In genomic region chrX:154388094-154388493, GRCh38 we compare ENCODE assay signal across 6 cellular contexts. TPM values are rescaled to one million over a fixed set of nuclear protein-coding genes. Genes with fewer than 3 reads are reported as not detected.
DNase-seq lines count a peak whose midpoint lies in the region; ATAC-seq and TF ChIP-seq lines count a peak whose summit lies in the region.
"Not testable (repeated sequence)": the region's sequence is repeated elsewhere in the genome, so short reads cannot be mapped to it uniquely, and the experiment has no call there.

No MANE protein-coding gene starts in this region.

- not testable (repeated sequence) for H3K9me3 ChIP-seq in CD4-positive, CD25-positive, alpha-beta regulatory T cell (ENCODE audit: control insufficient read depth in 2 of 2, low read length in 2 of 2)

- not testable (repeated sequence) for H3K27ac Mint-ChIP-seq in CD4-positive, CD25-positive, alpha-beta regulatory T cell; activated B cell treated with CpG ODN at 0.5 μM for 24 hours; naive thymus-derived CD8-positive, alpha-beta T cell

- not testable (repeated sequence) for H3K4me3 ChIP-seq in CD4-positive, CD25-positive, alpha-beta regulatory T cell (ENCODE audit: low read depth, low read length)

- H3K4me3 Mint-ChIP-seq in CD4-positive, CD25-positive, alpha-beta regulatory T cell; activated B cell treated with CpG ODN at 0.5 μM for 24 hours; naive thymus-derived CD8-positive, alpha-beta T cell: not testable (repeated sequence)

- POLR2A ChIA-PET in activated B cell treated with CpG ODN at 0.5 μM for 24 hours (lab: Charles Lee); naive thymus-derived CD8-positive, alpha-beta T cell (lab: Charles Lee): not testable (repeated sequence)

- CTCF ChIA-PET in activated B cell treated with CpG ODN at 0.5 μM for 24 hours (lab: Charles Lee), result not testable (repeated sequence)

- intact Hi-C loops in activated B cell treated with CpG ODN at 0.5 μM for 24 hours (cut with micrococcal nuclease), result not testable (repeated sequence)

- H3K27me3 ChIP-seq in CD4-positive, CD25-positive, alpha-beta regulatory T cell (ENCODE audit: control insufficient read depth, insufficient read depth, low read length), result not testable (repeated sequence)

- DNase-seq in CD4-positive, CD25-positive, alpha-beta regulatory T cell; activated B cell treated with CpG ODN at 0.5 μM for 24 hours; naive thymus-derived CD8-positive, alpha-beta T cell: not testable (repeated sequence)

- H3K27me3 Mint-ChIP-seq in CD4-positive, CD25-positive, alpha-beta regulatory T cell; activated B cell treated with CpG ODN at 0.5 μM for 24 hours; naive thymus-derived CD8-positive, alpha-beta T cell: not testable (repeated sequence)

- H3K9me3 Mint-ChIP-seq in CD4-positive, CD25-positive, alpha-beta regulatory T cell; activated B cell treated with CpG ODN at 0.5 μM for 24 hours; naive thymus-derived CD8-positive, alpha-beta T cell: not testable (repeated sequence)

- not testable (repeated sequence) for H3K36me3 Mint-ChIP-seq in CD4-positive, CD25-positive, alpha-beta regulatory T cell; activated B cell treated with CpG ODN at 0.5 μM for 24 hours (ENCODE audit: low read depth); naive thymus-derived CD8-positive, alpha-beta T cell

- peak; percentile 29 to 33 for ATAC-seq in CD4-positive, CD25-positive, alpha-beta regulatory T cell (ENCODE audit: low read depth in 2 of 2)
- ATAC-seq in GM21360 (IDR thresholded peaks at IDR 0.05; ENCODE audit: unreplicated experiment) (peak; percentile 27), HG03095 (IDR thresholded peaks at IDR 0.05; ENCODE audit: unreplicated experiment) (peak; percentile 30), activated B cell treated with CpG ODN at 0.5 μM for 24 hours (ENCODE audit: low read depth) (peak; percentile 23), esophagus mucosa (peak; percentile 55)
- ATAC-seq in naive thymus-derived CD8-positive, alpha-beta T cell, result peak; percentile 13 to 23

- not testable (repeated sequence) for H3K27ac ChIP-seq in CD4-positive, CD25-positive, alpha-beta regulatory T cell (ENCODE audit: insufficient read depth, low read length, poor library complexity, severe bottlenecking)

- H3K4me1 Mint-ChIP-seq in CD4-positive, CD25-positive, alpha-beta regulatory T cell; activated B cell treated with CpG ODN at 0.5 μM for 24 hours; naive thymus-derived CD8-positive, alpha-beta T cell: not testable (repeated sequence)

- not testable (repeated sequence) for H3K4me1 ChIP-seq in CD4-positive, CD25-positive, alpha-beta regulatory T cell (ENCODE audit: control insufficient read depth, insufficient read depth, low read length, poor library complexity, severe bottlenecking)

- not testable (repeated sequence) for TF ChIP-seq CTCF in activated B cell treated with CpG ODN at 0.5 μM for 24 hours (IDR thresholded peaks at IDR 0.05)

- H3K36me3 ChIP-seq in CD4-positive, CD25-positive, alpha-beta regulatory T cell (ENCODE audit: control insufficient read depth, insufficient read depth, low read length), result not testable (repeated sequence)

RNA-seq across cellular contexts. Expression of gene EMD, which starts 9.0 kb away (rescaled TPM):
- 133 TPM for total RNA-seq in CD4-positive, CD25-positive, alpha-beta regulatory T cell
- 10 to 100 TPM; 31.8 to 44.0 (median 34.6) TPM for polyA plus RNA-seq in CD4-positive, CD25-positive, alpha-beta regulatory T cell
- total RNA-seq in activated B cell treated with CpG ODN at 0.5 μM for 24 hours (68.4 and 70.2 TPM in 2 replicates), esophagus mucosa (49.3 TPM)
- 10 to 100 TPM; 90.4 to 95.4 TPM for total RNA-seq in naive thymus-derived CD8-positive, alpha-beta T cell
- polyA plus RNA-seq in naive thymus-derived CD8-positive, alpha-beta T cell, result 10 to 100 TPM; 35.5 to 37.1 (median 35.7) TPM

RNA-seq across cellular contexts. Expression of gene RPL10, which starts 10.1 kb away (rescaled TPM):
- 4,192 TPM for total RNA-seq in CD4-positive, CD25-positive, alpha-beta regulatory T cell
- 1,000 to 10,000 TPM; 3,877 to 6,073 (median 4,905) TPM for polyA plus RNA-seq in CD4-positive, CD25-positive, alpha-beta regulatory T cell
- total RNA-seq in activated B cell treated with CpG ODN at 0.5 μM for 24 hours, result 5,113 and 5,534 TPM in 2 replicates
- 2,565 TPM for total RNA-seq in esophagus mucosa
- 1,000 to 10,000 TPM; 4,733 to 4,862 TPM for total RNA-seq in naive thymus-derived CD8-positive, alpha-beta T cell
- 1,000 to 10,000 TPM; 5,585 to 7,081 (median 6,663) TPM for polyA plus RNA-seq in naive thymus-derived CD8-positive, alpha-beta T cell

RNA-seq across cellular contexts. Expression of gene FLNA, which starts 13.7 kb away (rescaled TPM):
- total RNA-seq in CD4-positive, CD25-positive, alpha-beta regulatory T cell, result 1,918 TPM
- 100 to 1,000 TPM; 219 to 283 (median 250) TPM for polyA plus RNA-seq in CD4-positive, CD25-positive, alpha-beta regulatory T cell
- total RNA-seq in activated B cell treated with CpG ODN at 0.5 μM for 24 hours (605 and 679 TPM in 2 replicates), esophagus mucosa (417 TPM)
- 100 to 1,000 TPM; 613 to 633 TPM for total RNA-seq in naive thymus-derived CD8-positive, alpha-beta T cell
- 100 to 1,000 TPM; 156 to 341 (median 169) TPM for polyA plus RNA-seq in naive thymus-derived CD8-positive, alpha-beta T cell

RNA-seq across cellular contexts. Expression of gene DNASE1L1, which starts 21.0 kb away (rescaled TPM):
- total RNA-seq in CD4-positive, CD25-positive, alpha-beta regulatory T cell, result 29.7 TPM
- polyA plus RNA-seq in CD4-positive, CD25-positive, alpha-beta regulatory T cell, result 10 to 100 TPM; 12.2 to 23.1 (median 19.1) TPM
- total RNA-seq in activated B cell treated with CpG ODN at 0.5 μM for 24 hours (15.3 and 15.8 TPM in 2 replicates), esophagus mucosa (22.8 TPM)
- total RNA-seq in naive thymus-derived CD8-positive, alpha-beta T cell, result 10 to 100 TPM; 16.6 to 19.9 TPM
- 10 to 100 TPM; 12.7 to 15.3 (median 12.8) TPM for polyA plus RNA-seq in naive thymus-derived CD8-positive, alpha-beta T cell

RNA-seq across cellular contexts. Expression of gene TAFAZZIN, which starts 23.2 kb away (rescaled TPM):
- total RNA-seq in CD4-positive, CD25-positive, alpha-beta regulatory T cell, result 84.2 TPM
- polyA plus RNA-seq in CD4-positive, CD25-positive, alpha-beta regulatory T cell, result 10 to 100 TPM; 28.4 to 37.7 (median 34.3) TPM
- 50.5 and 66.1 TPM in 2 replicates for total RNA-seq in activated B cell treated with CpG ODN at 0.5 μM for 24 hours
- total RNA-seq in esophagus mucosa, result 18.1 TPM
- 100 to 1,000 TPM; 111 to 112 TPM for total RNA-seq in naive thymus-derived CD8-positive, alpha-beta T cell
- 10 to 100 TPM; 29.3 to 39.8 (median 37.8) TPM for polyA plus RNA-seq in naive thymus-derived CD8-positive, alpha-beta T cell
